In genomic region chr6:72622094-72622540, GRCh38 we compare ENCODE assay signal across 8 cellular contexts. TPM values are rescaled to one million over a fixed set of nuclear protein-coding genes. Genes with fewer than 3 reads are reported as not detected.
DNase-seq lines count a peak whose midpoint lies in the region; ATAC-seq and TF ChIP-seq lines count a peak whose summit lies in the region.

No MANE protein-coding gene starts in this region.

- peak overlapping the region; percentile 84 for H2AFZ ChIP-seq in fibroblast of lung (ENCODE audit: low read length)
- peak overlapping the region; percentile 23 for H2AFZ ChIP-seq in neuron (ENCODE audit: low read depth, low read length)

- H3K27ac ChIP-seq in fibroblast of lung (ENCODE audit: insufficient read depth, low read length) (peak overlapping the region; percentile 61), upper lobe of left lung (no peak overlapping the region)

- H3K27me3 ChIP-seq in fibroblast of lung (ENCODE audit: control insufficient read depth, insufficient read depth, low read length): no peaks in the 10 kb centered on the region
- peaks cover 65% of the 10 kb centered on the region for H3K27me3 ChIP-seq in neuron (ENCODE audit: insufficient read depth, low read length)
- H3K27me3 ChIP-seq in upper lobe of left lung: peaks cover 0 to 13% (median 1%) of the 10 kb centered on the region in 4 donors

- intact Hi-C loops in Right ventricle myocardium superior (cut with DNase I) (loop anchor here (10.0 kb wide), 1 partner anchor 503 kb away; no protein-coding TSS in a partner anchor), cardiac septum (cut with DNase I) (no loop called here)

- H3K79me2 ChIP-seq in fibroblast of lung (ENCODE audit: control insufficient read depth, insufficient read depth, low read length): peaks cover 13% of the 10 kb centered on the region

- peak overlapping the region; percentile 66 to 80 (median 76) for H3K4me3 ChIP-seq in fibroblast of lung (replicated peaks in 1 of 4; ENCODE audit: control extremely low read depth in 1 of 4, insufficient read depth in 1 of 4, low read depth in 3 of 4, low read length in 4 of 4)
- peak overlapping the region; percentile 27 for H3K4me3 ChIP-seq in neuron (ENCODE audit: low read length)
- peak overlapping the region; percentile 38 to 62 (median 54) for H3K4me3 ChIP-seq in upper lobe of left lung

- H3K4me2 ChIP-seq in fibroblast of lung (ENCODE audit: extremely low read depth, insufficient read depth, low read length): peak overlapping the region; percentile 89

- WGBS in upper lobe of left lung, 2 donors: 0% methylated on average over 7 of the region's 54 CpGs; no CpG with 5 or more reads in 1 of the 2 donors

- no peaks in the 10 kb centered on the region for H3K9me3 ChIP-seq in fibroblast of lung (ENCODE audit: control insufficient read depth, insufficient read depth, low read depth, low read length)
- H3K9me3 ChIP-seq in neuron (ENCODE audit: low read length): no peaks in the 10 kb centered on the region
- no peaks in the 10 kb centered on the region for H3K9me3 ChIP-seq in upper lobe of left lung

- TF ChIP-seq POLR2A in upper lobe of left lung (IDR thresholded peaks at IDR 0.05): no peak

- DNase-seq in Right ventricle myocardium superior: peak; percentile 40
- DNase-seq in cardiac septum (ENCODE audit: low spot score): no peak
- peak; percentile 85 for DNase-seq in NCI-H748 (lab: John Stamatoyannopoulos, UW; ENCODE audit: unreplicated experiment)
- peak; percentile 69 for DNase-seq in activated T-cell treated with anti-CD3 and anti-CD28 coated beads, Interleukin-2, amount 50 U/mL, for 1 hour
- DNase-seq in fibroblast of lung (ENCODE audit: low read depth in 2 of 2): peak in 1 of 2 donors; percentile 48
- peak; percentile 30 to 91 for DNase-seq in upper lobe of left lung

- H3K36me3 ChIP-seq in fibroblast of lung (ENCODE audit: control insufficient read depth, insufficient read depth, low read length) (no peaks in the 10 kb centered on the region), neuron (ENCODE audit: insufficient read depth, low read length) (no peaks in the 10 kb centered on the region), upper lobe of left lung (no peaks in the 10 kb centered on the region)

- ATAC-seq in Right ventricle myocardium superior (ENCODE audit: poor library complexity): peak; percentile 41
- peak; percentile 21 for ATAC-seq in HG03045 (IDR thresholded peaks at IDR 0.05; ENCODE audit: unreplicated experiment)
- peak in 1 of 2 donors; percentile 52 for ATAC-seq in upper lobe of left lung (ENCODE audit: low FRiP score in 2 of 2)

- peak in 1 of 2 donors; percentile 6 for TF ChIP-seq CTCF in fibroblast of lung (conservative IDR thresholded peaks at IDR 0.05 in 1 of 2, IDR thresholded peaks at IDR 0.05 in 1 of 2; ENCODE audit: low read depth in 1 of 2, low read length in 2 of 2)
- TF ChIP-seq CTCF in upper lobe of left lung (IDR thresholded peaks at IDR 0.05): peak in 4 of 6 experiments; percentile 12 to 55 (median 30)

- peak overlapping the region; percentile 48 for H3K9ac ChIP-seq in fibroblast of lung (ENCODE audit: insufficient read depth, low read length)

- TF ChIP-seq EP300 in upper lobe of left lung (IDR thresholded peaks at IDR 0.05): no peak

- H3K4me1 ChIP-seq in fibroblast of lung (ENCODE audit: control insufficient read depth, extremely low read depth, insufficient read depth, low read length) (peaks cover 2% of the 10 kb centered on the region), neuron (ENCODE audit: insufficient read depth, low read length) (peaks cover 28% of the 10 kb centered on the region), upper lobe of left lung (peaks cover 24 to 37% (median 34%) of the 10 kb centered on the region in 4 donors)

- no peaks in the 10 kb centered on the region for H4K20me1 ChIP-seq in fibroblast of lung (ENCODE audit: control insufficient read depth, extremely low read depth, insufficient read depth, low read length)

RNA-seq across cellular contexts. Expression of gene KCNQ5, which starts 0.3 kb away (rescaled TPM):
- total RNA-seq in Right ventricle myocardium superior: not detected
- total RNA-seq in cardiac septum: not detected
- total RNA-seq in fibroblast of lung: 4.6 and 4.9 TPM in 2 replicates
- 0.74 and 3.1 TPM in 2 replicates for polyA plus RNA-seq in fibroblast of lung
- polyA plus RNA-seq in fibroblast of lung (2012): 0.93 and 2.8 TPM in 2 replicates
- 2.9 and 7.2 TPM in 2 replicates for polyA minus RNA-seq in fibroblast of lung (ENCODE audit: low replicate concordance)
- 1 to 10 TPM in 1 of 6 donors, under 1 TPM in 5; 0.30 to 3.1 (median 0.32) TPM for total RNA-seq in upper lobe of left lung
